8 cellular contexts compared by ENCODE assay signal in genomic region chr7:32729335-32729675, GRCh38.
DNase-seq lines count a peak whose midpoint lies in the region; TF ChIP-seq lines count a peak whose summit lies in the region.
"Not testable (repeated sequence)": the region's sequence is repeated elsewhere in the genome, so short reads cannot be mapped to it uniquely, and the experiment has no call there.

No MANE protein-coding gene starts in this region.

- not testable (repeated sequence) for H3K9me3 ChIP-seq in endodermal cell (ENCODE audit: control insufficient read depth, low read length)

- in situ Hi-C loops in Caki2 (cut with HindIII; ENCODE audit: low pct_unique_long_range_greater_than_20kb, low sequenced_read_pairs): not testable (repeated sequence)

- peak overlapping the region; percentile 83 for H3K4me3 ChIP-seq in endodermal cell (ENCODE audit: low read length)

- H3K9ac ChIP-seq in endodermal cell (ENCODE audit: extremely low read depth, low read length, poor library complexity, severe bottlenecking): not testable (repeated sequence)

- not testable (repeated sequence) for H3K36me3 Mint-ChIP-seq in activated naive CD8-positive, alpha-beta T cell treated with anti-CD3 and anti-CD28 coated beads for 36 hours; endodermal cell (ENCODE audit: low read depth); immature natural killer cell; osteocyte (ENCODE audit: unreplicated experiment); type B pancreatic cell

- not testable (repeated sequence) for H3K27me3 ChIP-seq in endodermal cell (ENCODE audit: control insufficient read depth, insufficient read depth, low read length, poor library complexity, severe bottlenecking)

- not testable (repeated sequence) for H3K36me3 ChIP-seq in endodermal cell (ENCODE audit: control insufficient read depth, insufficient read depth, low read length)

- H3K9me3 Mint-ChIP-seq in activated naive CD8-positive, alpha-beta T cell treated with anti-CD3 and anti-CD28 coated beads for 36 hours; endodermal cell; immature natural killer cell; osteocyte (ENCODE audit: unreplicated experiment); type B pancreatic cell: not testable (repeated sequence)

- not testable (repeated sequence) for H3K27ac Mint-ChIP-seq in activated naive CD8-positive, alpha-beta T cell treated with anti-CD3 and anti-CD28 coated beads for 36 hours; endodermal cell; type B pancreatic cell
- peak overlapping the region in 1 of 6 donors; percentile 34 for H3K27ac Mint-ChIP-seq in immature natural killer cell
- peak overlapping the region; percentile 31 for H3K27ac Mint-ChIP-seq in osteocyte (ENCODE audit: unreplicated experiment)

- not testable (repeated sequence) for H3K4me1 Mint-ChIP-seq in activated naive CD8-positive, alpha-beta T cell treated with anti-CD3 and anti-CD28 coated beads for 36 hours; endodermal cell; type B pancreatic cell (ENCODE audit: unreplicated experiment)
- peaks cover 10 to 11% of the 10 kb centered on the region in 2 donors for H3K4me1 Mint-ChIP-seq in immature natural killer cell
- peaks cover 16% of the 10 kb centered on the region for H3K4me1 Mint-ChIP-seq in osteocyte (ENCODE audit: unreplicated experiment)

- H3K4me3 Mint-ChIP-seq in activated naive CD8-positive, alpha-beta T cell treated with anti-CD3 and anti-CD28 coated beads for 36 hours: peak overlapping the region; percentile 66
- peak overlapping the region; percentile 65 for H3K4me3 Mint-ChIP-seq in endodermal cell
- H3K4me3 Mint-ChIP-seq in immature natural killer cell: peak overlapping the region; percentile 60 to 90 (median 70)
- peak overlapping the region; percentile 71 for H3K4me3 Mint-ChIP-seq in osteocyte (ENCODE audit: unreplicated experiment)
- H3K4me3 Mint-ChIP-seq in type B pancreatic cell: peak overlapping the region; percentile 79

- H3K27me3 Mint-ChIP-seq in activated naive CD8-positive, alpha-beta T cell treated with anti-CD3 and anti-CD28 coated beads for 36 hours: peaks cover 15% of the 10 kb centered on the region
- not testable (repeated sequence) for H3K27me3 Mint-ChIP-seq in endodermal cell (ENCODE audit: insufficient read depth); immature natural killer cell (ENCODE audit: low read depth in 3 of 3); osteocyte (ENCODE audit: unreplicated experiment); type B pancreatic cell

- peak; percentile 30 for DNase-seq in Caki2 (ENCODE audit: low read depth)
- DNase-seq in LHCN-M2 (ENCODE audit: low read depth): peak; percentile 21
- peak; percentile 4 for DNase-seq in SK-N-DZ (ENCODE audit: low spot score)
- DNase-seq in activated naive CD8-positive, alpha-beta T cell treated with anti-CD3 and anti-CD28 coated beads for 36 hours; endodermal cell; immature natural killer cell; osteocyte (ENCODE audit: extremely low spot score, unreplicated experiment); type B pancreatic cell (ENCODE audit: extremely low spot score, unreplicated experiment): not testable (repeated sequence)

- not testable (repeated sequence) for H3K4me1 ChIP-seq in endodermal cell (ENCODE audit: control insufficient read depth, insufficient read depth, low read length)

- WGBS in endodermal cell (ENCODE audit: insufficient coverage in 1 of 2, insufficient read length in 1 of 2), 2 experiments: 5% methylated on average over 4 of the region's 5 CpGs; no CpG with 5 or more reads in 1 of the 2 experiments

- H3K27ac ChIP-seq in endodermal cell (ENCODE audit: low read depth, low read length): not testable (repeated sequence)

- TF ChIP-seq CTCF in endodermal cell (conservative IDR thresholded peaks at IDR 0.05); osteocyte (IDR thresholded peaks at IDR 0.05); type B pancreatic cell (conservative IDR thresholded peaks at IDR 0.05): not testable (repeated sequence)
